Comparison of ENCODE assay signal across 17 cellular contexts in the genomic region with DNA sequence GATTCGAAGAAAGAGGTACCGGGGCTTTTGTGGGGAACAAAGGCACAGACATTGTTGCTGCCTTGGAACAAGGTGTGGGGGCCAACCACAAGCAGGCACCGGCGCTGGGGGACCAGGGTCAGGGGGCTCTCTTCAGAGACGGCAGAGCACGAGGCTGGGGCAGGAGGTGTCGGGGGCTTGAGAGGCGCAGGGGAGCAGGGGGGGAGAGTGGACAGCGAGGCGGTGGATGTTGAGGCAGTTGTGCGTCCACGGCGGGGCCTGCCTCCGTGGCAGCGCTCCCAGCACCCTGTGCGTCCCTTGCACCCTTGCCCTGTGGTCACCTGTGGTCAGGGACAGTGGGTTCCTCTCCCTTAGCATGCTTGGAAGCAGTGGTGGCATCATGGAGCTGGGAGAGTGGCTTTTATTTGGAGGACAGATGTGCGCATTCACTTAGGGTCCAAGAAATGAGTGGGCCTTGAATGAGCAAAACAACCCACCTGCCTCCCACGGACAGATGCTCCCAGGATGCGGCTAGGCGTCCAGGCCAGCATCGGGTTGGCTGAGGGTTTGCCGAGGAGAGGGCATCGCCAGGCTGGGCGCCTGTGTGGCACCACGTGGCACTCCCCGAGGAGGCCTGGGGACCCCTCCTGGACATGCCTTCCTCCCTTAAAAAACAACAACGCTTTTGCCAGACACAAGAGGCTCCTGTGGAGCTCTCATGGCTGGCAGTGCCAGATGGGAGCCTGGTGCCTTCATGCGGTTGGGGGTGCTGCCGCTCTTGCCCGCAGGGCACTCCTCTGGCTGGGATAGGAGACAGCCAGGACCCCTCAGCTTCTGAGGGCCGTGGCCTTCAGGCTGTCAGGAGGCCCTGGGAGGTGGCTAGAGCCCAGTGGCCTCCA.
DNase-seq lines count a peak whose midpoint lies in the region; ATAC-seq lines count a peak whose summit lies in the region.
"Had no signal": no experiment of that assay in that cellular context is flagged by ENCODE, and none has a peak within 500 bp of the region (broad histone marks: within the 10 kb centered on the region; RNA-seq: fewer than 3 reads in every experiment).

No MANE protein-coding gene starts in this region.

- H3K27ac ChIP-seq in BLaER1 treated with 17β-estradiol and CSF1 and Interleukin-3, amounts not matched to agents 10 nM and 100 nM: peak overlapping the region in 8 of 11 experiments; percentile 39 to 88 (median 76); a peak in 18 of 22 replicates
- H3K27ac ChIP-seq in iPS-20b (ENCODE audit: low read length): no peak overlapping the region

- DNase-seq in adipocyte (ENCODE audit: low read depth) (no peak), NCI-H2227 (lab: John Stamatoyannopoulos, UW; ENCODE audit: unreplicated experiment) (no peak), NAMALWA (ENCODE audit: low spot score) (no peak)
- no peak for DNase-seq in stimulated activated effector memory CD8-positive, alpha-beta T cell treated with anti-CD3 and anti-CD28 coated beads, Interleukin-12 subunit alpha, Interleukin-12 subunit beta, amount 100 ng/mL, for 72 hours (ENCODE audit: low spot score in 2 of 2)
- no peak for DNase-seq in stimulated activated CD4-positive, alpha-beta T cell treated with anti-CD3 and anti-CD28 coated beads, Interleukin-4, amount 100 ng/mL, for 4 hours
- DNase-seq: activated CD4-positive, alpha-beta T cell treated with anti-CD3 and anti-CD28 coated beads, Interleukin-2, amount 50 U/mL, for 48 hours; activated naive CD4-positive, alpha-beta T cell treated with anti-CD3 and anti-CD28 coated beads for 36 hours; BE2C; NCI-H1417 treated with DMSO at 0.1 percent for 48 hours; NCI-H526 treated with DMSO at 0.1 percent for 48 hours; SHP77 treated with DMSO at 0.1 percent for 48 hours; stimulated activated CD4-positive, alpha-beta T cell treated with anti-CD3 and anti-CD28 coated beads, Interleukin-12 subunit alpha, Interleukin-12 subunit beta, amount 100 ng/mL, for 4 hours had no signal

- no peak overlapping the region for H3K4me3 ChIP-seq in BLaER1 treated with 17β-estradiol and CSF1 and Interleukin-3, amounts not matched to agents 10 nM and 100 nM
- H3K4me3 ChIP-seq in adipocyte (ENCODE audit: low read length): no peak overlapping the region
- H3K4me3 ChIP-seq in iPS-20b (ENCODE audit: low read length): no peak overlapping the region
- H3K4me3 ChIP-seq: ascending aorta had no signal

- H3K9me3 ChIP-seq in BLaER1 treated with 17β-estradiol and CSF1 and Interleukin-3, amounts not matched to agents 10 nM and 100 nM (replicated peaks in 1 of 11): no peaks in the 10 kb centered on the region
- H3K9me3 ChIP-seq in adipocyte (ENCODE audit: control insufficient read depth, low read length) (no peaks in the 10 kb centered on the region), iPS-20b (ENCODE audit: insufficient read depth, low read depth, low read length) (no peaks in the 10 kb centered on the region)
- H3K9me3 ChIP-seq: ascending aorta, BE2C had no signal

- H3K27ac Mint-ChIP-seq in stimulated activated effector memory CD8-positive, alpha-beta T cell treated with anti-CD3 and anti-CD28 coated beads, Interleukin-12 subunit alpha, Interleukin-12 subunit beta, amount 100 ng/mL, for 72 hours: peak overlapping the region; percentile 56

- H3K4me1 ChIP-seq in BLaER1 treated with 17β-estradiol and CSF1 and Interleukin-3, amounts not matched to agents 10 nM and 100 nM: peaks cover 38 to 78% (median 70%) of the 10 kb centered on the region in 10 experiments
- H3K4me1 ChIP-seq in adipocyte (ENCODE audit: control insufficient read depth, insufficient read depth, low read length): peaks cover 33% of the 10 kb centered on the region
- no peaks in the 10 kb centered on the region for H3K4me1 ChIP-seq in iPS-20b (ENCODE audit: insufficient read depth, low read length)
- H3K4me1 ChIP-seq: BE2C had no signal

- no peak overlapping the region for H3K4me3 Mint-ChIP-seq in stimulated activated effector memory CD8-positive, alpha-beta T cell treated with anti-CD3 and anti-CD28 coated beads, Interleukin-12 subunit alpha, Interleukin-12 subunit beta, amount 100 ng/mL, for 72 hours
- H3K4me3 Mint-ChIP-seq: activated naive CD4-positive, alpha-beta T cell treated with anti-CD3 and anti-CD28 coated beads for 36 hours; T-helper 1 cell treated with Interleukin-12 subunit alpha and Interleukin-12 subunit beta and Interleukin-4 antibody, amounts not matched to agents 30 μg/mL and 1 μg/mL, for 36 hours had no signal

- H3K36me3 ChIP-seq in BLaER1 treated with 17β-estradiol and CSF1 and Interleukin-3, amounts not matched to agents 10 nM and 100 nM: peaks cover 18 to 53% (median 30%) of the 10 kb centered on the region in 11 experiments
- H3K36me3 ChIP-seq in adipocyte (ENCODE audit: control insufficient read depth, insufficient read depth, low read length, severe bottlenecking) (peaks cover 7% of the 10 kb centered on the region), iPS-20b (ENCODE audit: insufficient read depth, low read depth, low read length) (no peaks in the 10 kb centered on the region)

- no peaks in the 10 kb centered on the region for H3K4me1 Mint-ChIP-seq in stimulated activated effector memory CD8-positive, alpha-beta T cell treated with anti-CD3 and anti-CD28 coated beads, Interleukin-12 subunit alpha, Interleukin-12 subunit beta, amount 100 ng/mL, for 72 hours

- no peak for ATAC-seq in stimulated activated effector memory CD8-positive, alpha-beta T cell treated with anti-CD3 and anti-CD28 coated beads, Interleukin-12 subunit alpha, Interleukin-12 subunit beta, amount 100 ng/mL, for 72 hours
- no peak for ATAC-seq in HG02970 (IDR thresholded peaks at IDR 0.05; ENCODE audit: low FRiP score, unreplicated experiment)

- H3K9me3 Mint-ChIP-seq in stimulated activated effector memory CD8-positive, alpha-beta T cell treated with anti-CD3 and anti-CD28 coated beads, Interleukin-12 subunit alpha, Interleukin-12 subunit beta, amount 100 ng/mL, for 72 hours: no peaks in the 10 kb centered on the region
- H3K9me3 Mint-ChIP-seq: activated naive CD4-positive, alpha-beta T cell treated with anti-CD3 and anti-CD28 coated beads for 36 hours; T-helper 1 cell treated with Interleukin-12 subunit alpha and Interleukin-12 subunit beta and Interleukin-4 antibody, amounts not matched to agents 30 μg/mL and 1 μg/mL, for 36 hours had no signal

- H3K9ac ChIP-seq in BLaER1 treated with 17β-estradiol and CSF1 and Interleukin-3, amounts not matched to agents 10 nM and 100 nM: peak overlapping the region in 8 of 11 experiments; percentile 20 to 81 (median 60); a peak in 14 of 22 replicates
- H3K9ac ChIP-seq in adipocyte (ENCODE audit: low read length) (peak overlapping the region; percentile 80), iPS-20b (ENCODE audit: low read depth, low read length) (peak overlapping the region; percentile 21; the same call in 1 of the 2 replicates)

- peaks cover 52% of the 10 kb centered on the region for H3K36me3 Mint-ChIP-seq in stimulated activated effector memory CD8-positive, alpha-beta T cell treated with anti-CD3 and anti-CD28 coated beads, Interleukin-12 subunit alpha, Interleukin-12 subunit beta, amount 100 ng/mL, for 72 hours

- H3K27me3 ChIP-seq in BLaER1 treated with 17β-estradiol and CSF1 and Interleukin-3, amounts not matched to agents 10 nM and 100 nM: peaks cover 0 to 12% (median 0%) of the 10 kb centered on the region in 11 experiments; a peak in 4 of 22 replicates
- no peaks in the 10 kb centered on the region for H3K27me3 ChIP-seq in adipocyte (replicated peaks; ENCODE audit: control insufficient read depth, insufficient read depth, low read length)
- no peaks in the 10 kb centered on the region for H3K27me3 ChIP-seq in iPS-20b (ENCODE audit: insufficient read depth, low read length)
- H3K27me3 ChIP-seq: ascending aorta, BE2C had no signal

- peaks cover 0 to 41% (median 0%) of the 10 kb centered on the region in 11 experiments; a peak in 5 of 22 replicates for H4K20me1 ChIP-seq in BLaER1 treated with 17β-estradiol and CSF1 and Interleukin-3, amounts not matched to agents 10 nM and 100 nM

- H3K4me2 ChIP-seq in BLaER1 treated with 17β-estradiol and CSF1 and Interleukin-3, amounts not matched to agents 10 nM and 100 nM: peak overlapping the region in 10 of 11 experiments; percentile 24 to 98 (median 97); a peak in 19 of 22 replicates

Comparison
In these comparisons a context has a peak if more than half of its experiments do, and no peak if none do; other contexts are left out.
1. H3K9ac ChIP-seq: peak in every context shown above with its lines; median percentile 80 in adipocyte; 60 in BLaER1 treated with 17β-estradiol and CSF1 and Interleukin-3, amounts not matched to agents 10 nM and 100 nM; 21 in iPS-20b.